In the genomic region with DNA sequence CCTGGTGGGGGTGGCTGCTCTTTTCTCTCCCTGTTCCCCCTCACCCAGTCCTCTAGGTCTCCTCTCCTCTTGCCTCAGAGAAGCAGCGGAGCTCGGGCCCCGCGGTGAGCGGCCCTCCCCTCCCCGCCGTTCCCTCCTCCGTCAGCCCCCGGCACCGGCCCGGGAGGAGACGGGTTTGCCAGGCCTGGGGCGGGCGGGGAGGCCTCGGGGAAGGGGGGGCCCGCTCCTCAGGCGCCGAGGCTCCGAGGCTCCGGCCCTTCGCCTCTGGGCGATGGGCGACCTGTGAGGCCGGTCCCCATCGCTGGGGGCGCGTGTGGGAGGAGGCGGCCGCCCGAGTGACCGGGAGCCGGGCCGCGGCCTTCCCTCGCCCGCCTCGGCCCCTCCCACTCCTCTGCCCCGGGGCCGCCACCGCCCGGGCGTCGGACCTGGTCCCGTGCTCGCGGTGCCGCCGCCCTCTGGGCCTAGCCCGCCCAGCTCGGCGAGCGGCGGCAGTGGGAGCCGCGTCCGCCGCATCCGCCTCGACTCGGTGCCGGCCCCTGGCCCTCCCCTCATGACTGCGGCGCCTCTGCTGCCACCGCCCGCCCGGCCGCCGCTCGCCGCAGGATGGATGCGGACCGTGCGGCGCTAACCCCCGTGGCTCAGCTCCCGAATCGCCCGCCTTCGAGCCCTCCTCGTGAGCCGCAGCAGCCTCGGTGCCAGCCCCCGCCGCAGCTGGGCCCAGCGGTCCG, we compare ENCODE assay signal across 1 cellular context.
TF ChIP-seq lines count a peak whose summit lies in the region.

No MANE protein-coding gene starts in this region.

TF ChIP-seq in K562, 482 proteins besides CTCF, POLR2A, EP300 and RAD21 (continued from another document and continues in another):
- TF ChIP-seq, protein P1, sequence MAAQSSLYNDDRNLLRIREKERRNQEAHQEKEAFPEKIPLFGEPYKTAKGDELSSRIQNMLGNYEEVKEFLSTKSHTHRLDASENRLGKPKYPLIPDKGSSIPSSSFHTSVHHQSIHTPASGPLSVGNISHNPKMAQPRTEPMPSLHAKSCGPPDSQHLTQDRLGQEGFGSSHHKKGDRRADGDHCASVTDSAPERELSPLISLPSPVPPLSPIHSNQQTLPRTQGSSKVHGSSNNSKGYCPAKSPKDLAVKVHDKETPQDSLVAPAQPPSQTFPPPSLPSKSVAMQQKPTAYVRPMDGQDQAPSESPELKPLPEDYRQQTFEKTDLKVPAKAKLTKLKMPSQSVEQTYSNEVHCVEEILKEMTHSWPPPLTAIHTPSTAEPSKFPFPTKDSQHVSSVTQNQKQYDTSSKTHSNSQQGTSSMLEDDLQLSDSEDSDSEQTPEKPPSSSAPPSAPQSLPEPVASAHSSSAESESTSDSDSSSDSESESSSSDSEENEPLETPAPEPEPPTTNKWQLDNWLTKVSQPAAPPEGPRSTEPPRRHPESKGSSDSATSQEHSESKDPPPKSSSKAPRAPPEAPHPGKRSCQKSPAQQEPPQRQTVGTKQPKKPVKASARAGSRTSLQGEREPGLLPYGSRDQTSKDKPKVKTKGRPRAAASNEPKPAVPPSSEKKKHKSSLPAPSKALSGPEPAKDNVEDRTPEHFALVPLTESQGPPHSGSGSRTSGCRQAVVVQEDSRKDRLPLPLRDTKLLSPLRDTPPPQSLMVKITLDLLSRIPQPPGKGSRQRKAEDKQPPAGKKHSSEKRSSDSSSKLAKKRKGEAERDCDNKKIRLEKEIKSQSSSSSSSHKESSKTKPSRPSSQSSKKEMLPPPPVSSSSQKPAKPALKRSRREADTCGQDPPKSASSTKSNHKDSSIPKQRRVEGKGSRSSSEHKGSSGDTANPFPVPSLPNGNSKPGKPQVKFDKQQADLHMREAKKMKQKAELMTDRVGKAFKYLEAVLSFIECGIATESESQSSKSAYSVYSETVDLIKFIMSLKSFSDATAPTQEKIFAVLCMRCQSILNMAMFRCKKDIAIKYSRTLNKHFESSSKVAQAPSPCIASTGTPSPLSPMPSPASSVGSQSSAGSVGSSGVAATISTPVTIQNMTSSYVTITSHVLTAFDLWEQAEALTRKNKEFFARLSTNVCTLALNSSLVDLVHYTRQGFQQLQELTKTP (IDR thresholded peaks at IDR 0.05; ENCODE audit: low read depth in 1 of 2, partially characterized antibody in 2 of 2) = no peak
- no peak for TF ChIP-seq SMARCC2 (IDR thresholded peaks at IDR 0.05; ENCODE audit: low read depth)
- no peak for TF ChIP-seq ZNF347 (CRISPR knock-in tag; IDR thresholded peaks at IDR 0.05; ENCODE audit: low read depth)
- TF ChIP-seq, protein P2, sequence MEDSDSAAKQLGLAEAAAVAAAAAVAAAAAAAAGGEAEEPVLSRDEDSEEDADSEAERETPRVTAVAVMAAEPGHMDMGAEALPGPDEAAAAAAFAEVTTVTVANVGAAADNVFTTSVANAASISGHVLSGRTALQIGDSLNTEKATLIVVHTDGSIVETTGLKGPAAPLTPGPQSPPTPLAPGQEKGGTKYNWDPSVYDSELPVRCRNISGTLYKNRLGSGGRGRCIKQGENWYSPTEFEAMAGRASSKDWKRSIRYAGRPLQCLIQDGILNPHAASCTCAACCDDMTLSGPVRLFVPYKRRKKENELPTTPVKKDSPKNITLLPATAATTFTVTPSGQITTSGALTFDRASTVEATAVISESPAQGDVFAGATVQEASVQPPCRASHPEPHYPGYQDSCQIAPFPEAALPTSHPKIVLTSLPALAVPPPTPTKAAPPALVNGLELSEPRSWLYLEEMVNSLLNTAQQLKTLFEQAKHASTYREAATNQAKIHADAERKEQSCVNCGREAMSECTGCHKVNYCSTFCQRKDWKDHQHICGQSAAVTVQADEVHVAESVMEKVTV (CRISPR knock-in tag; IDR thresholded peaks at IDR 0.05) = no peak
- TF ChIP-seq ZC3H11A (IDR thresholded peaks at IDR 0.05; ENCODE audit: low read depth, low read length) = no peak
- no peak for TF ChIP-seq KDM2B (CRISPR knock-in tag; IDR thresholded peaks at IDR 0.05)
- TF ChIP-seq, protein P3, sequence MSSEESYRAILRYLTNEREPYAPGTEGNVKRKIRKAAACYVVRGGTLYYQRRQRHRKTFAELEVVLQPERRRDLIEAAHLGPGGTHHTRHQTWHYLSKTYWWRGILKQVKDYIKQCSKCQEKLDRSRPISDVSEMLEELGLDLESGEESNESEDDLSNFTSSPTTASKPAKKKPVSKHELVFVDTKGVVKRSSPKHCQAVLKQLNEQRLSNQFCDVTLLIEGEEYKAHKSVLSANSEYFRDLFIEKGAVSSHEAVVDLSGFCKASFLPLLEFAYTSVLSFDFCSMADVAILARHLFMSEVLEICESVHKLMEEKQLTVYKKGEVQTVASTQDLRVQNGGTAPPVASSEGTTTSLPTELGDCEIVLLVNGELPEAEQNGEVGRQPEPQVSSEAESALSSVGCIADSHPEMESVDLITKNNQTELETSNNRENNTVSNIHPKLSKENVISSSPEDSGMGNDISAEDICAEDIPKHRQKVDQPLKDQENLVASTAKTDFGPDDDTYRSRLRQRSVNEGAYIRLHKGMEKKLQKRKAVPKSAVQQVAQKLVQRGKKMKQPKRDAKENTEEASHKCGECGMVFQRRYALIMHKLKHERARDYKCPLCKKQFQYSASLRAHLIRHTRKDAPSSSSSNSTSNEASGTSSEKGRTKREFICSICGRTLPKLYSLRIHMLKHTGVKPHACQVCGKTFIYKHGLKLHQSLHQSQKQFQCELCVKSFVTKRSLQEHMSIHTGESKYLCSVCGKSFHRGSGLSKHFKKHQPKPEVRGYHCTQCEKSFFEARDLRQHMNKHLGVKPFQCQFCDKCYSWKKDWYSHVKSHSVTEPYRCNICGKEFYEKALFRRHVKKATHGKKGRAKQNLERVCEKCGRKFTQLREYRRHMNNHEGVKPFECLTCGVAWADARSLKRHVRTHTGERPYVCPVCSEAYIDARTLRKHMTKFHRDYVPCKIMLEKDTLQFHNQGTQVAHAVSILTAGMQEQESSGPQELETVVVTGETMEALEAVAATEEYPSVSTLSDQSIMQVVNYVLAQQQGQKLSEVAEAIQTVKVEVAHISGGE (CRISPR knock-in tag; IDR thresholded peaks at IDR 0.05) = 0 out of 6 replicates have a peak, but pooled peaks of 1 of the 3 experiments have one; percentile 26
- TF ChIP-seq SRSF1 (IDR thresholded peaks at IDR 0.05; ENCODE audit: low read depth, low read length) = no peak
- no peak for TF ChIP-seq PYGO2 (tag; IDR thresholded peaks at IDR 0.05)
- TF ChIP-seq, protein P4, sequence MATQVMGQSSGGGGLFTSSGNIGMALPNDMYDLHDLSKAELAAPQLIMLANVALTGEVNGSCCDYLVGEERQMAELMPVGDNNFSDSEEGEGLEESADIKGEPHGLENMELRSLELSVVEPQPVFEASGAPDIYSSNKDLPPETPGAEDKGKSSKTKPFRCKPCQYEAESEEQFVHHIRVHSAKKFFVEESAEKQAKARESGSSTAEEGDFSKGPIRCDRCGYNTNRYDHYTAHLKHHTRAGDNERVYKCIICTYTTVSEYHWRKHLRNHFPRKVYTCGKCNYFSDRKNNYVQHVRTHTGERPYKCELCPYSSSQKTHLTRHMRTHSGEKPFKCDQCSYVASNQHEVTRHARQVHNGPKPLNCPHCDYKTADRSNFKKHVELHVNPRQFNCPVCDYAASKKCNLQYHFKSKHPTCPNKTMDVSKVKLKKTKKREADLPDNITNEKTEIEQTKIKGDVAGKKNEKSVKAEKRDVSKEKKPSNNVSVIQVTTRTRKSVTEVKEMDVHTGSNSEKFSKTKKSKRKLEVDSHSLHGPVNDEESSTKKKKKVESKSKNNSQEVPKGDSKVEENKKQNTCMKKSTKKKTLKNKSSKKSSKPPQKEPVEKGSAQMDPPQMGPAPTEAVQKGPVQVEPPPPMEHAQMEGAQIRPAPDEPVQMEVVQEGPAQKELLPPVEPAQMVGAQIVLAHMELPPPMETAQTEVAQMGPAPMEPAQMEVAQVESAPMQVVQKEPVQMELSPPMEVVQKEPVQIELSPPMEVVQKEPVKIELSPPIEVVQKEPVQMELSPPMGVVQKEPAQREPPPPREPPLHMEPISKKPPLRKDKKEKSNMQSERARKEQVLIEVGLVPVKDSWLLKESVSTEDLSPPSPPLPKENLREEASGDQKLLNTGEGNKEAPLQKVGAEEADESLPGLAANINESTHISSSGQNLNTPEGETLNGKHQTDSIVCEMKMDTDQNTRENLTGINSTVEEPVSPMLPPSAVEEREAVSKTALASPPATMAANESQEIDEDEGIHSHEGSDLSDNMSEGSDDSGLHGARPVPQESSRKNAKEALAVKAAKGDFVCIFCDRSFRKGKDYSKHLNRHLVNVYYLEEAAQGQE (CRISPR knock-in tag; IDR thresholded peaks at IDR 0.05; ENCODE audit: low read depth) = no peak
- no peak for TF ChIP-seq ARID1B (IDR thresholded peaks at IDR 0.05)
- peak; percentile 71 for TF ChIP-seq ZSCAN29 (IDR thresholded peaks at IDR 0.05)
- TF ChIP-seq NFRKB (IDR thresholded peaks at IDR 0.05; ENCODE audit: low read depth) = no peak; the same call in 1 of the 2 replicates
- no peak for TF ChIP-seq TCFL5 (CRISPR knock-in tag; conservative IDR thresholded peaks at IDR 0.05)
- TF ChIP-seq, protein P5, sequence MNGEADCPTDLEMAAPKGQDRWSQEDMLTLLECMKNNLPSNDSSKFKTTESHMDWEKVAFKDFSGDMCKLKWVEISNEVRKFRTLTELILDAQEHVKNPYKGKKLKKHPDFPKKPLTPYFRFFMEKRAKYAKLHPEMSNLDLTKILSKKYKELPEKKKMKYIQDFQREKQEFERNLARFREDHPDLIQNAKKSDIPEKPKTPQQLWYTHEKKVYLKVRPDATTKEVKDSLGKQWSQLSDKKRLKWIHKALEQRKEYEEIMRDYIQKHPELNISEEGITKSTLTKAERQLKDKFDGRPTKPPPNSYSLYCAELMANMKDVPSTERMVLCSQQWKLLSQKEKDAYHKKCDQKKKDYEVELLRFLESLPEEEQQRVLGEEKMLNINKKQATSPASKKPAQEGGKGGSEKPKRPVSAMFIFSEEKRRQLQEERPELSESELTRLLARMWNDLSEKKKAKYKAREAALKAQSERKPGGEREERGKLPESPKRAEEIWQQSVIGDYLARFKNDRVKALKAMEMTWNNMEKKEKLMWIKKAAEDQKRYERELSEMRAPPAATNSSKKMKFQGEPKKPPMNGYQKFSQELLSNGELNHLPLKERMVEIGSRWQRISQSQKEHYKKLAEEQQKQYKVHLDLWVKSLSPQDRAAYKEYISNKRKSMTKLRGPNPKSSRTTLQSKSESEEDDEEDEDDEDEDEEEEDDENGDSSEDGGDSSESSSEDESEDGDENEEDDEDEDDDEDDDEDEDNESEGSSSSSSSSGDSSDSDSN (IDR thresholded peaks at IDR 0.05; ENCODE audit: borderline replicate concordance in 1 of 2, low read depth in 2 of 2, low read length in 2 of 2) = peak; percentile 36 to 53; a peak in 1 of 4 replicates
- peak; percentile 49 for TF ChIP-seq RBBP5 (IDR thresholded peaks at IDR 0.05; ENCODE audit: borderline replicate concordance, insufficient read depth, low read length, poor library complexity, severe bottlenecking)
- no peak for TF ChIP-seq U2AF2 (optimal IDR thresholded peaks at IDR 0.05; ENCODE audit: low read depth, low read length)
- TF ChIP-seq TBP (optimal IDR thresholded peaks at IDR 0.05; ENCODE audit: low read depth, low read length) = no peak
- no peak for TF ChIP-seq CC2D1A (IDR thresholded peaks at IDR 0.05)
- TF ChIP-seq ZC3H8 (IDR thresholded peaks at IDR 0.05) = no peak
- peak in 1 of 2 experiments; percentile 8; a peak in 1 of 4 replicates for TF ChIP-seq HDAC1 (IDR thresholded peaks at IDR 0.05)
- TF ChIP-seq, protein P6, sequence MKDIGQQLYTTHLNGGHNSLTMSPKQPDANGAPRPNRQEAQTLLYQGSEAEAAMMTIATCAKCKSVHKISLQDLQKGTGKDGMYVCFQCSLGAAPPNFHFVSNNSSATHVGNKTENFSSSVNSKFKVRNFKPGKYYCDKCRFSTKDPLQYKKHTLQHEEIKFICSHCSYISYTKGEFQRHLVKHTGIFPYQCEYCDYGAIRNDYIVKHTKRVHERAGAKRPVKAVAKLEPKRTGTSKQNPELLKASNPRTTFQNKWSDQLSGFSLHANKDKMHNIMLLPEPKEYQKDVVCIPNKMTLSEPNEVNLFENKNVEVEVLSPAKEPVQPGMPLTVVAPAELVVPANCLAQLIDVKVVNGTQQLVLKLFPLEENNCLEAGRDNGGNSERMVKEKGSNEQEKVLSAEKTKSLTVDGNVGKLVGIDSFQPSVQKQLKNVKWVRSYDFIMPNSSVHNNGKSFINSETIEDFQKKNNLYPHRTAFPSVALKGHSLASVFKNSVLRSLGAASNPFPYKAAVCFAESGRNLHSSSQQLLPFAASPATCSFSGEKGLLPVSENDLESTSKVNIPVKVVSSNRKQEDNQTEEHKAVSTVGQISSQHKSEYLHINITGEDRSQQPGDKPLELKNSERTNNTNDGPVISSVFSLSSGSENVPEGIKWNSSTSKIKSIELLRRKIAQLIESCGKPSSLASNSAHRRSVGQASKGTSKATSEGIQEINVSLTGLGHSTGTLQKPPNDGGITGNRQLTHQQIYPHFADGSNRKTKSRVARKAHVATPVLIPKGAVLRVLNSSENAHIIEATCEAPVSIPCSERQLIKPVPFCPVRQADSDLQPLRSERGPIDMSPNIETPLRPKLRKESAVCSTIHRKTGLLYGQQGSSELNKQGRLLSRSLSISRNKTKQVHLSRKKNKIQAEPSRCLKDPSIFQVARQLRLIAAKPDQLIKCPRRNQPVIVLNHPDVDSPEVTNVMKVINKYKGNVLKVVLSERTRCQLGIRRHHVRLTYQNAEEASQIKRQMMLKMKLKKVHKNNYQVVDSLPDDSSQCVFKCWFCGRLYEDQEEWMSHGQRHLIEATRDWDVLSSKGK (CRISPR knock-in tag; IDR thresholded peaks at IDR 0.05) = no peak
- TF ChIP-seq SLC30A9 (CRISPR knock-in tag; IDR thresholded peaks at IDR 0.05) = no peak
- TF ChIP-seq CCNT2 (IDR thresholded peaks at IDR 0.05; ENCODE audit: borderline replicate concordance, extremely low read depth, insufficient read length, low read depth, low read length) = peak; percentile 59
- TF ChIP-seq ZKSCAN3 (CRISPR knock-in tag; IDR thresholded peaks at IDR 0.05) = no peak
- TF ChIP-seq, protein P7, sequence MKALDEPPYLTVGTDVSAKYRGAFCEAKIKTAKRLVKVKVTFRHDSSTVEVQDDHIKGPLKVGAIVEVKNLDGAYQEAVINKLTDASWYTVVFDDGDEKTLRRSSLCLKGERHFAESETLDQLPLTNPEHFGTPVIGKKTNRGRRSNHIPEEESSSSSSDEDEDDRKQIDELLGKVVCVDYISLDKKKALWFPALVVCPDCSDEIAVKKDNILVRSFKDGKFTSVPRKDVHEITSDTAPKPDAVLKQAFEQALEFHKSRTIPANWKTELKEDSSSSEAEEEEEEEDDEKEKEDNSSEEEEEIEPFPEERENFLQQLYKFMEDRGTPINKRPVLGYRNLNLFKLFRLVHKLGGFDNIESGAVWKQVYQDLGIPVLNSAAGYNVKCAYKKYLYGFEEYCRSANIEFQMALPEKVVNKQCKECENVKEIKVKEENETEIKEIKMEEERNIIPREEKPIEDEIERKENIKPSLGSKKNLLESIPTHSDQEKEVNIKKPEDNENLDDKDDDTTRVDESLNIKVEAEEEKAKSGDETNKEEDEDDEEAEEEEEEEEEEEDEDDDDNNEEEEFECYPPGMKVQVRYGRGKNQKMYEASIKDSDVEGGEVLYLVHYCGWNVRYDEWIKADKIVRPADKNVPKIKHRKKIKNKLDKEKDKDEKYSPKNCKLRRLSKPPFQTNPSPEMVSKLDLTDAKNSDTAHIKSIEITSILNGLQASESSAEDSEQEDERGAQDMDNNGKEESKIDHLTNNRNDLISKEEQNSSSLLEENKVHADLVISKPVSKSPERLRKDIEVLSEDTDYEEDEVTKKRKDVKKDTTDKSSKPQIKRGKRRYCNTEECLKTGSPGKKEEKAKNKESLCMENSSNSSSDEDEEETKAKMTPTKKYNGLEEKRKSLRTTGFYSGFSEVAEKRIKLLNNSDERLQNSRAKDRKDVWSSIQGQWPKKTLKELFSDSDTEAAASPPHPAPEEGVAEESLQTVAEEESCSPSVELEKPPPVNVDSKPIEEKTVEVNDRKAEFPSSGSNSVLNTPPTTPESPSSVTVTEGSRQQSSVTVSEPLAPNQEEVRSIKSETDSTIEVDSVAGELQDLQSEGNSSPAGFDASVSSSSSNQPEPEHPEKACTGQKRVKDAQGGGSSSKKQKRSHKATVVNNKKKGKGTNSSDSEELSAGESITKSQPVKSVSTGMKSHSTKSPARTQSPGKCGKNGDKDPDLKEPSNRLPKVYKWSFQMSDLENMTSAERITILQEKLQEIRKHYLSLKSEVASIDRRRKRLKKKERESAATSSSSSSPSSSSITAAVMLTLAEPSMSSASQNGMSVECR (CRISPR knock-in tag; IDR thresholded peaks at IDR 0.05) = 0 out of 2 replicates have a peak, but pooled peaks have one; percentile 32
